ENCODE assay signal across 8 cellular contexts in genomic region chr10:89207801-89208551, GRCh38. TPM values are rescaled to one million over a fixed set of nuclear protein-coding genes. Genes with fewer than 3 reads are reported as not detected.
A peak's percentile ranks its signal among the peaks of the same experiment; 100 is the strongest.
DNase-seq lines count a peak whose midpoint lies in the region; ATAC-seq and TF ChIP-seq lines count a peak whose summit lies in the region.

No MANE protein-coding gene starts in this region.

- no TSS peak for BruUV-seq in PC-3 (replicated peaks; lab: Mats Ljungman, UMichigan)

- H4K20me1 ChIP-seq in PC-3 (ENCODE audit: low read length) = no peaks in the 10 kb centered on the region

- no peak overlapping the region for H3K4me2 ChIP-seq in PC-3 (ENCODE audit: low read length)

- POLR2A ChIA-PET in PC-3 (lab: Charles Lee; ENCODE audit: unreplicated experiment) = no interaction called here

- H3K27ac Mint-ChIP-seq in T-helper 17 cell = peak overlapping the region; percentile 85
- no peak overlapping the region for H3K27ac Mint-ChIP-seq in stimulated activated naive CD8-positive, alpha-beta T cell treated with anti-CD3 and anti-CD28 coated beads, Interleukin-15, amount 100 ng/mL, for 72 hours

- H3K4me3 ChIP-seq in duodenal mucosa (ENCODE audit: low read depth in 1 of 2, low read length in 2 of 2) (peak overlapping the region; percentile 74 to 78), lower leg skin (ENCODE audit: low read depth, poor library complexity, severe bottlenecking) (peak overlapping the region; percentile 10), PC-3 (ENCODE audit: low read length) (no peak overlapping the region)

- no peaks in the 10 kb centered on the region for H3K9me3 Mint-ChIP-seq in stimulated activated naive CD8-positive, alpha-beta T cell treated with anti-CD3 and anti-CD28 coated beads, Interleukin-15, amount 100 ng/mL, for 72 hours

- H3K79me2 ChIP-seq in PC-3 (ENCODE audit: low read length) = no peaks in the 10 kb centered on the region

- no peaks in the 10 kb centered on the region for H3K9me2 ChIP-seq in PC-3 (replicated peaks; ENCODE audit: low read length)

- intact Hi-C loops in lower leg skin (cut with DNase I; ENCODE audit: low total_unique reads) (loop anchor here (5.0 kb wide), 1 partner anchor 181 kb away; no protein-coding TSS in a partner anchor), PC-3 (cut with micrococcal nuclease) (no loop called here)

- ATAC-seq in T-helper 17 cell (peak; percentile 15), PC-3 (no peak), HG03442 (IDR thresholded peaks at IDR 0.05; ENCODE audit: unreplicated experiment) (no peak)
- ATAC-seq in stimulated activated naive CD8-positive, alpha-beta T cell treated with anti-CD3 and anti-CD28 coated beads, Interleukin-15, amount 100 ng/mL, for 72 hours = peak; percentile 45

- H3K36me3 Mint-ChIP-seq in T-helper 17 cell (ENCODE audit: low read depth) = peaks cover 3% of the 10 kb centered on the region

- peaks cover 52 to 74% of the 10 kb centered on the region in 2 donors for H3K27me3 ChIP-seq in duodenal mucosa (ENCODE audit: control insufficient read depth in 1 of 2, insufficient read depth in 2 of 2, low read length in 2 of 2)
- no peaks in the 10 kb centered on the region for H3K27me3 ChIP-seq in PC-3 (ENCODE audit: low read length)

- no peak overlapping the region for H3K27ac ChIP-seq in duodenal mucosa (ENCODE audit: low read depth, low read length)
- no peak overlapping the region for H3K27ac ChIP-seq in PC-3 (ENCODE audit: low read length)

- H3K4me3 Mint-ChIP-seq in T-helper 17 cell = peak overlapping the region; percentile 97
- peak overlapping the region; percentile 79 to 90 for H3K4me3 Mint-ChIP-seq in stimulated activated naive CD8-positive, alpha-beta T cell treated with anti-CD3 and anti-CD28 coated beads, Interleukin-15, amount 100 ng/mL, for 72 hours

- DNase-seq in NCI-H2081 (lab: John Stamatoyannopoulos, UW) = peak; percentile 6 to 36
- no peak for DNase-seq in NCI-H2081 treated with DMSO at 0.1 percent for 48 hours (lab: John Stamatoyannopoulos, UW)
- no peak for DNase-seq in T-helper 17 cell
- DNase-seq in lower leg skin (ENCODE audit: low spot score in 2 of 2) = peak in 1 of 2 donors; percentile 91
- DNase-seq in stimulated activated naive CD8-positive, alpha-beta T cell treated with anti-CD3 and anti-CD28 coated beads, Interleukin-15, amount 100 ng/mL, for 72 hours = peak in 1 of 2 donors; percentile 25
- no peak for DNase-seq in PC-3

- TF ChIP-seq POLR2A in lower leg skin (IDR thresholded peaks at IDR 0.05) = no peak

- H3K4me1 Mint-ChIP-seq in T-helper 17 cell = peaks cover 8% of the 10 kb centered on the region
- H3K4me1 Mint-ChIP-seq in stimulated activated naive CD8-positive, alpha-beta T cell treated with anti-CD3 and anti-CD28 coated beads, Interleukin-15, amount 100 ng/mL, for 72 hours = peaks cover 21% of the 10 kb centered on the region

- no peak for TF ChIP-seq CTCF in lower leg skin (IDR thresholded peaks at IDR 0.05)
- no peak for TF ChIP-seq CTCF in PC-3 (conservative IDR thresholded peaks at IDR 0.05; ENCODE audit: low read depth, low read length)

- H3F3A ChIP-seq in PC-3 (ENCODE audit: low read length, unreplicated experiment) = no peaks in the 10 kb centered on the region

- peak overlapping the region; percentile 21 to 44 for H3K9ac ChIP-seq in duodenal mucosa (ENCODE audit: low read depth in 1 of 2, low read length in 2 of 2)
- H3K9ac ChIP-seq in PC-3 (ENCODE audit: low read length) = no peak overlapping the region

- H3K9me3 ChIP-seq in T-helper 17 cell (ENCODE audit: control insufficient read depth, low read length, poor library complexity, severe bottlenecking) (no peaks in the 10 kb centered on the region), duodenal mucosa (ENCODE audit: control insufficient read depth in 1 of 2, low read length in 2 of 2) (no peaks in the 10 kb centered on the region), PC-3 (ENCODE audit: low read length) (no peaks in the 10 kb centered on the region)

- CTCF ChIA-PET in PC-3 (lab: Charles Lee) = no interaction called here

- 8 to 19% methylated on average over 27 to 56 of the region's 60 CpGs for whole genome bisulfite sequencing in lower leg skin, 2 donors

- H3K36me3 ChIP-seq in duodenal mucosa (ENCODE audit: control insufficient read depth in 1 of 2, insufficient read depth in 2 of 2, low read length in 2 of 2) (no peaks in the 10 kb centered on the region), PC-3 (ENCODE audit: low read depth, low read length) (no peaks in the 10 kb centered on the region)

- H2AFZ ChIP-seq in PC-3 (ENCODE audit: low read length) = no peak overlapping the region

- H3K4me1 ChIP-seq in duodenal mucosa (ENCODE audit: control insufficient read depth in 1 of 2, insufficient read depth in 2 of 2, low read length in 2 of 2) = peaks cover 20 to 23% of the 10 kb centered on the region in 2 donors
- H3K4me1 ChIP-seq in PC-3 (ENCODE audit: insufficient read depth, low read length) = no peaks in the 10 kb centered on the region

- H3K27me3 Mint-ChIP-seq in T-helper 17 cell = peaks cover 43% of the 10 kb centered on the region
- peaks cover 43% of the 10 kb centered on the region for H3K27me3 Mint-ChIP-seq in stimulated activated naive CD8-positive, alpha-beta T cell treated with anti-CD3 and anti-CD28 coated beads, Interleukin-15, amount 100 ng/mL, for 72 hours

RNA-seq across cellular contexts. Expression of gene CH25H, which starts 0.9 kb away (rescaled TPM):
- under 1 TPM in 1 of 2 donors, not detected in 1; 0.44 TPM for total RNA-seq in T-helper 17 cell
- 1 to 10 TPM in 2 of 4 donors, under 1 TPM in 2; 0.45 to 2.8 (median 0.97) TPM for total RNA-seq in lower leg skin
- total RNA-seq in PC-3 (2014; rRNA removed) = not detected in 2 replicates

RNA-seq across cellular contexts. Expression of gene LIPA, which starts 43.6 kb away (rescaled TPM):
- total RNA-seq in T-helper 17 cell (10 to 100 TPM; 24.7 to 33.8 TPM), lower leg skin (10 to 100 TPM; 12.5 to 22.8 (median 18.0) TPM), PC-3 (2014; rRNA removed) (54.4 and 55.7 TPM in 2 replicates)

Comparison
In these comparisons a context has a peak if more than half of its experiments do, and no peak if none do; other contexts are left out.
1. DNase-seq: peak in NCI-H2081 (2 of 2); none in NCI-H2081 treated with DMSO at 0.1 percent for 48 hours (single experiment), T-helper 17 cell (0 of 3) and PC-3 (single experiment).
2. ATAC-seq: peak in T-helper 17 cell (single experiment) and stimulated activated naive CD8-positive, alpha-beta T cell treated with anti-CD3 and anti-CD28 coated beads, Interleukin-15, amount 100 ng/mL, for 72 hours (single experiment); none in PC-3 (single experiment) and HG03442 (single experiment).